ENCODE assay signal across 8 cellular contexts in the genomic region with DNA sequence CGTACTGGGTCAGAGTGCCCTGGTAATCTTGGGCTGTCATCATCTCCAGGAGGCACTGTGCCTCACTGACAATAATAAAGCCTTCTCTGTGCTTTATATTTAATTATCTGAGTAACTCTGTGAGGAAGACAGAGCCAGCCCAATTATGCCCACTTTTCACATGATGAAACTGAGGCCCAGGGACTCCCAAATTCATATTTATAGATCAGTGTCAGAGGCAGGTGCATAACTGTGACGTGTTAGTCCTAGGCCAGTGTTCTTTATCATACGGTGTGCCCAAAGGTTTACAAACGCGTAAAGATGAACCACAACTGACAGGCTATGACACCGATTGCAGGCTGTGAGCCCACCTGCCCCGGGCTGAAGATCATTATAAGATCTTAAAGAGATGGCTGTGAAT.
"Had no signal": no experiment of that assay in that cellular context is flagged by ENCODE, and none has a peak within 500 bp of the region (broad histone marks: within the 10 kb centered on the region; RNA-seq: fewer than 3 reads in every experiment).

No MANE protein-coding gene starts in this region.

- FAIRE-seq: G401.6, GM12878, GM12891, GM12892, GM18507, GM19239 had no signal

- H3K4me3 ChIP-seq: GM12878 had no signal

- DNase-seq: GDM1, GF-D8 had no signal

- ATAC-seq: GM12878 had no signal
